Comparison of ENCODE assay signal across 15 cellular contexts in genomic region chr21:44710294-44710665, GRCh38. TPM values are rescaled to one million over a fixed set of nuclear protein-coding genes. Genes with fewer than 3 reads are reported as not detected.
DNase-seq lines count a peak whose midpoint lies in the region; ATAC-seq and TF ChIP-seq lines count a peak whose summit lies in the region.
"Had no signal": no experiment of that assay in that cellular context is flagged by ENCODE, and none has a peak within 500 bp of the region (broad histone marks: within the 10 kb centered on the region; RNA-seq: fewer than 3 reads in every experiment).

No MANE protein-coding gene starts in this region.

- H3K4me3 Mint-ChIP-seq in activated naive CD8-positive, alpha-beta T cell treated with anti-CD3 and anti-CD28 coated beads, Interleukin-2, amount 10 ng/mL, durations not matched to agents 7 days and 5 days: peak overlapping the region; percentile 8
- H3K4me3 Mint-ChIP-seq in activated naive CD8-positive, alpha-beta T cell treated with anti-CD3 and anti-CD28 coated beads for 36 hours: no peak overlapping the region
- H3K4me3 Mint-ChIP-seq: activated CD4-positive, alpha-beta T cell treated with anti-CD3 and anti-CD28 coated beads, Interleukin-2, amount 10 ng/mL, durations not matched to agents 24 days and 14 days had no signal

- peaks cover 87% of the 10 kb centered on the region for H3K27me3 Mint-ChIP-seq in activated naive CD8-positive, alpha-beta T cell treated with anti-CD3 and anti-CD28 coated beads, Interleukin-2, amount 10 ng/mL, durations not matched to agents 7 days and 5 days
- H3K27me3 Mint-ChIP-seq in activated naive CD8-positive, alpha-beta T cell treated with anti-CD3 and anti-CD28 coated beads for 36 hours: peaks cover 94% of the 10 kb centered on the region

- no peak overlapping the region for H3K27ac Mint-ChIP-seq in activated naive CD8-positive, alpha-beta T cell treated with anti-CD3 and anti-CD28 coated beads, Interleukin-2, amount 10 ng/mL, durations not matched to agents 7 days and 5 days
- H3K27ac Mint-ChIP-seq in activated naive CD8-positive, alpha-beta T cell treated with anti-CD3 and anti-CD28 coated beads for 36 hours: no peak overlapping the region
- H3K27ac Mint-ChIP-seq: activated CD4-positive, alpha-beta T cell treated with anti-CD3 and anti-CD28 coated beads, Interleukin-2, amount 10 ng/mL, durations not matched to agents 24 days and 14 days had no signal

- no peak overlapping the region for H3K4me3 ChIP-seq in epithelial cell of esophagus (ENCODE audit: low read length)
- H3K4me3 ChIP-seq: stomach had no signal

- peaks cover 5% of the 10 kb centered on the region for H3K36me3 Mint-ChIP-seq in activated naive CD8-positive, alpha-beta T cell treated with anti-CD3 and anti-CD28 coated beads, Interleukin-2, amount 10 ng/mL, durations not matched to agents 7 days and 5 days
- H3K36me3 Mint-ChIP-seq in activated naive CD8-positive, alpha-beta T cell treated with anti-CD3 and anti-CD28 coated beads for 36 hours: peaks cover 9% of the 10 kb centered on the region

- intact Hi-C loops in sciatic nerve (cut with DNase I): no loop called here

- H3K9me3 Mint-ChIP-seq in activated naive CD8-positive, alpha-beta T cell treated with anti-CD3 and anti-CD28 coated beads, Interleukin-2, amount 10 ng/mL, durations not matched to agents 7 days and 5 days: no peaks in the 10 kb centered on the region
- peaks cover 9% of the 10 kb centered on the region for H3K9me3 Mint-ChIP-seq in activated naive CD8-positive, alpha-beta T cell treated with anti-CD3 and anti-CD28 coated beads for 36 hours

- no peak for DNase-seq in activated naive CD8-positive, alpha-beta T cell treated with anti-CD3 and anti-CD28 coated beads, Interleukin-2, amount 10 ng/mL, durations not matched to agents 7 days and 5 days
- no peak for DNase-seq in activated naive CD8-positive, alpha-beta T cell treated with anti-CD3 and anti-CD28 coated beads for 36 hours
- peak; percentile 74 for DNase-seq in NCI-H345 (lab: John Stamatoyannopoulos, UW)
- DNase-seq in epithelial cell of esophagus (ENCODE audit: low read depth): peak; percentile 17
- peak; percentile 54 for DNase-seq in sciatic nerve (ENCODE audit: low spot score)
- no peak for DNase-seq in cerebellum (ENCODE audit: low spot score)
- DNase-seq in effector CD4-positive, alpha-beta T cell: no peak
- DNase-seq: BE2C, OCI-M1, stomach had no signal

- H3K4me1 Mint-ChIP-seq in activated naive CD8-positive, alpha-beta T cell treated with anti-CD3 and anti-CD28 coated beads, Interleukin-2, amount 10 ng/mL, durations not matched to agents 7 days and 5 days: peaks cover 8% of the 10 kb centered on the region
- H3K4me1 Mint-ChIP-seq in activated naive CD8-positive, alpha-beta T cell treated with anti-CD3 and anti-CD28 coated beads for 36 hours: peaks cover 26% of the 10 kb centered on the region

- POLR2A ChIA-PET in activated naive CD8-positive, alpha-beta T cell treated with anti-CD3 and anti-CD28 coated beads, Interleukin-2, amount 10 ng/mL, durations not matched to agents 7 days and 5 days (lab: Charles Lee): no interaction called here

- no peak for ATAC-seq in activated naive CD8-positive, alpha-beta T cell treated with anti-CD3 and anti-CD28 coated beads, Interleukin-2, amount 10 ng/mL, durations not matched to agents 7 days and 5 days (ENCODE audit: low read depth)
- no peak for ATAC-seq in sciatic nerve
- no peak for ATAC-seq in GM21576 (IDR thresholded peaks at IDR 0.05; ENCODE audit: unreplicated experiment)

- no peak for TF ChIP-seq CTCF in epithelial cell of esophagus (IDR thresholded peaks at IDR 0.05; ENCODE audit: insufficient read depth, low read depth, low read length, missing control alignments)

RNA-seq across cellular contexts. Expression of gene TSPEAR, which starts 1.1 kb away (rescaled TPM):
- total RNA-seq in activated naive CD8-positive, alpha-beta T cell treated with anti-CD3 and anti-CD28 coated beads, Interleukin-2, amount 10 ng/mL, durations not matched to agents 7 days and 5 days: not detected
- not detected for total RNA-seq in activated naive CD8-positive, alpha-beta T cell treated with anti-CD3 and anti-CD28 coated beads for 36 hours
- not detected for total RNA-seq in sciatic nerve
- total RNA-seq in cerebellum: 0.09 TPM
- total RNA-seq: activated CD4-positive, alpha-beta T cell treated with anti-CD3 and anti-CD28 coated beads, Interleukin-2, amount 10 ng/mL, durations not matched to agents 24 days and 14 days; endothelial cell of umbilical vein; LHCN-M2; skeletal muscle tissue had no signal

RNA-seq across cellular contexts. Expression of gene KRTAP10-12, which starts 13.3 kb away (rescaled TPM):
- not detected for total RNA-seq in activated naive CD8-positive, alpha-beta T cell treated with anti-CD3 and anti-CD28 coated beads, Interleukin-2, amount 10 ng/mL, durations not matched to agents 7 days and 5 days
- total RNA-seq in activated naive CD8-positive, alpha-beta T cell treated with anti-CD3 and anti-CD28 coated beads for 36 hours: not detected
- not detected for total RNA-seq in sciatic nerve
- total RNA-seq in cerebellum: not detected
- total RNA-seq: activated CD4-positive, alpha-beta T cell treated with anti-CD3 and anti-CD28 coated beads, Interleukin-2, amount 10 ng/mL, durations not matched to agents 24 days and 14 days; endothelial cell of umbilical vein; LHCN-M2; skeletal muscle tissue; stomach had no signal

RNA-seq across cellular contexts. Expression of gene KRTAP12-1, which starts 28.3 kb away (rescaled TPM):
- total RNA-seq in activated naive CD8-positive, alpha-beta T cell treated with anti-CD3 and anti-CD28 coated beads, Interleukin-2, amount 10 ng/mL, durations not matched to agents 7 days and 5 days: not detected
- not detected for total RNA-seq in activated naive CD8-positive, alpha-beta T cell treated with anti-CD3 and anti-CD28 coated beads for 36 hours
- total RNA-seq in sciatic nerve (not detected), cerebellum (not detected)
- total RNA-seq: activated CD4-positive, alpha-beta T cell treated with anti-CD3 and anti-CD28 coated beads, Interleukin-2, amount 10 ng/mL, durations not matched to agents 24 days and 14 days; endothelial cell of umbilical vein; LHCN-M2; skeletal muscle tissue had no signal

RNA-seq across cellular contexts. Expression of gene KRTAP12-2, which starts 43.6 kb away (rescaled TPM):
- not detected for total RNA-seq in activated naive CD8-positive, alpha-beta T cell treated with anti-CD3 and anti-CD28 coated beads, Interleukin-2, amount 10 ng/mL, durations not matched to agents 7 days and 5 days
- not detected for total RNA-seq in activated naive CD8-positive, alpha-beta T cell treated with anti-CD3 and anti-CD28 coated beads for 36 hours
- total RNA-seq in sciatic nerve (not detected), cerebellum (not detected)
- total RNA-seq: activated CD4-positive, alpha-beta T cell treated with anti-CD3 and anti-CD28 coated beads, Interleukin-2, amount 10 ng/mL, durations not matched to agents 24 days and 14 days; endothelial cell of umbilical vein; LHCN-M2; skeletal muscle tissue; stomach had no signal

RNA-seq across cellular contexts. Expression of gene KRTAP12-3, which starts 52.5 kb away (rescaled TPM):
- total RNA-seq in activated naive CD8-positive, alpha-beta T cell treated with anti-CD3 and anti-CD28 coated beads, Interleukin-2, amount 10 ng/mL, durations not matched to agents 7 days and 5 days: not detected
- not detected for total RNA-seq in activated naive CD8-positive, alpha-beta T cell treated with anti-CD3 and anti-CD28 coated beads for 36 hours
- not detected for total RNA-seq in sciatic nerve
- total RNA-seq in cerebellum: not detected
- total RNA-seq: activated CD4-positive, alpha-beta T cell treated with anti-CD3 and anti-CD28 coated beads, Interleukin-2, amount 10 ng/mL, durations not matched to agents 24 days and 14 days; endothelial cell of umbilical vein; LHCN-M2; skeletal muscle tissue; stomach had no signal

Comparison
In these comparisons a context has a peak if more than half of its experiments do, and no peak if none do; other contexts are left out.
1. DNase-seq: peak in NCI-H345 (single experiment), epithelial cell of esophagus (single experiment) and sciatic nerve (single experiment); none in activated naive CD8-positive, alpha-beta T cell treated with anti-CD3 and anti-CD28 coated beads, Interleukin-2, amount 10 ng/mL, durations not matched to agents 7 days and 5 days (single experiment), activated naive CD8-positive, alpha-beta T cell treated with anti-CD3 and anti-CD28 coated beads for 36 hours (single experiment), cerebellum (single experiment) and effector CD4-positive, alpha-beta T cell (single experiment).